1 cellular context compared by ENCODE assay signal in the genomic region with DNA sequence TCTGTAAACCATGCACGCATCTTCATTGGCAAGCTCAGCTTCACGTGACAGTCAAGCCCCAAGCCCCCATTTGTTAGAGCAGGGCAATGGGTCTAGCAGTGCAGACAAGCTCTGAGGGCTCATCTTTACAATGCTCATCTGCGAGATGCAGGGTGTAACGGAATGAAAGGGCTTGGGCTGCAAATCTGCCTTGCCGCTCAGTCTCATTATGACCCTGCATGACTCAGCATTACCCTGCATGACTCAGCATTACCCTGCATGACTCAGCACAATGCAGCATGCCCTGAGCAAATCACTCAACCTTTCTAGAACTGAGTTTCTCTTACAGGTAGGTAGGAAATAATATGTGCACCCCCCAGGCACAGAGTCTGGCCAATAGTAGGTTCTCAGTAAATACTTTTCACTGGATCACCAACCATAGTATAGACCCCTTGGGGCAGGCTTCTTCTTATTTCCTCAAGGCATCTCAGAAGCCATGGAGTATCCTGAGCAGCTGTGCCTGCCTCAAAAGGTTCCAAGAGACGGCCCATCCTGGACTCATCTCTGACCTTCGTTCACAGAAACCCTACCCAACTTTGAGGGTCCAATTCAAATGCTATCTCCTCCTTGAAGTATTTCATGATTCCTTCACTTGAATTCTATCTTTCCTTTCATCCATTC.
A peak's percentile ranks its signal among the peaks of the same experiment; 100 is the strongest.
TF ChIP-seq lines count a peak whose summit lies in the region.

No MANE protein-coding gene starts in this region.

TF ChIP-seq in K562, 482 proteins besides CTCF, POLR2A, EP300 and RAD21 (continued from another document and continues in another):
- TF ChIP-seq MCM7 (IDR thresholded peaks at IDR 0.05): peak in 1 of 2 experiments; percentile 100; a peak in 2 of 4 replicates
- no peak for TF ChIP-seq HMG20A (CRISPR knock-in tag; conservative IDR thresholded peaks at IDR 0.05)
- no peak for TF ChIP-seq RBM39 (optimal IDR thresholded peaks at IDR 0.05; ENCODE audit: low read depth, low read length)
- TF ChIP-seq SMARCC2 (IDR thresholded peaks at IDR 0.05; ENCODE audit: low read depth): peak; percentile 80
- TF ChIP-seq TCF3 (CRISPR knock-in tag; IDR thresholded peaks at IDR 0.05): no peak
- peak; percentile 99 for TF ChIP-seq FOSL1 (tag; conservative IDR thresholded peaks at IDR 0.05)
- TF ChIP-seq JUN (IDR thresholded peaks at IDR 0.05; ENCODE audit: borderline replicate concordance, low read depth, low read length): peak; percentile 87
- TF ChIP-seq JUN (CRISPR knock-in tag; IDR thresholded peaks at IDR 0.05; ENCODE audit: borderline replicate concordance): no peak
- TF ChIP-seq POLR3A (IDR thresholded peaks at IDR 0.05; ENCODE audit: borderline replicate concordance, extremely low read depth, insufficient read depth, insufficient read length): no peak
- peak; percentile 59; the same call in 1 of the 2 replicates for TF ChIP-seq MYC (IDR thresholded peaks at IDR 0.05; ENCODE audit: low read depth, low read length)
- no peak for TF ChIP-seq MYC (CRISPR knock-in tag; IDR thresholded peaks at IDR 0.05; ENCODE audit: borderline replicate concordance, low read depth)
- TF ChIP-seq E2F8 (IDR thresholded peaks at IDR 0.05; ENCODE audit: low read depth, partially characterized antibody): no peak
- TF ChIP-seq ZNF766 (CRISPR knock-in tag; conservative IDR thresholded peaks at IDR 0.05): peak; percentile 81
- TF ChIP-seq CCNT2 (IDR thresholded peaks at IDR 0.05; ENCODE audit: borderline replicate concordance, extremely low read depth, insufficient read length, low read depth, low read length): no peak
- TF ChIP-seq CXXC5 (CRISPR knock-in tag; IDR thresholded peaks at IDR 0.05): peak; percentile 49; the same call in 1 of the 2 replicates
- TF ChIP-seq ARID1B (IDR thresholded peaks at IDR 0.05): peak; percentile 82
- TF ChIP-seq ZNF592 (IDR thresholded peaks at IDR 0.05): peak; percentile 71; the same call in 1 of the 2 replicates
- peak in 1 of 2 experiments; percentile 54; a peak in 1 of 4 replicates for TF ChIP-seq ZNF318 (IDR thresholded peaks at IDR 0.05; ENCODE audit: borderline replicate concordance in 1 of 2, low read depth in 1 of 2)
- TF ChIP-seq SNIP1 (IDR thresholded peaks at IDR 0.05; ENCODE audit: low read depth): no peak
- TF ChIP-seq CBFA2T3 (IDR thresholded peaks at IDR 0.05): peak; percentile 46; the same call in 1 of the 2 replicates
- TF ChIP-seq, protein P1, sequence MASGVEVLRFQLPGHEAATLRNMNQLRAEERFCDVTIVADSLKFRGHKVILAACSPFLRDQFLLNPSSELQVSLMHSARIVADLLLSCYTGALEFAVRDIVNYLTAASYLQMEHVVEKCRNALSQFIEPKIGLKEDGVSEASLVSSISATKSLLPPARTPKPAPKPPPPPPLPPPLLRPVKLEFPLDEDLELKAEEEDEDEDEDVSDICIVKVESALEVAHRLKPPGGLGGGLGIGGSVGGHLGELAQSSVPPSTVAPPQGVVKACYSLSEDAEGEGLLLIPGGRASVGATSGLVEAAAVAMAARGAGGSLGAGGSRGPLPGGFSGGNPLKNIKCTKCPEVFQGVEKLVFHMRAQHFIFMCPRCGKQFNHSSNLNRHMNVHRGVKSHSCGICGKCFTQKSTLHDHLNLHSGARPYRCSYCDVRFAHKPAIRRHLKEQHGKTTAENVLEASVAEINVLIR (CRISPR knock-in tag; IDR thresholded peaks at IDR 0.05): peak; percentile 41
- TF ChIP-seq TEAD1 (CRISPR knock-in tag; IDR thresholded peaks at IDR 0.05): peak in 1 of 2 experiments; percentile 79; a peak in 2 of 4 replicates
- TF ChIP-seq RAD51 (IDR thresholded peaks at IDR 0.05; ENCODE audit: borderline replicate concordance, low read depth): peak; percentile 28; the same call in 1 of the 2 replicates
- TF ChIP-seq SLC30A9 (CRISPR knock-in tag; IDR thresholded peaks at IDR 0.05): no peak
- TF ChIP-seq ZNF316 (IDR thresholded peaks at IDR 0.05): peak; percentile 100
- TF ChIP-seq FOS (IDR thresholded peaks at IDR 0.05; ENCODE audit: extremely low read depth, insufficient read length): peak; percentile 53
- TF ChIP-seq TRIM24 (IDR thresholded peaks at IDR 0.05): peak; percentile 94 to 96
- TF ChIP-seq TRIM25 (IDR thresholded peaks at IDR 0.05; ENCODE audit: borderline replicate concordance): no peak
- TF ChIP-seq, protein P2, sequence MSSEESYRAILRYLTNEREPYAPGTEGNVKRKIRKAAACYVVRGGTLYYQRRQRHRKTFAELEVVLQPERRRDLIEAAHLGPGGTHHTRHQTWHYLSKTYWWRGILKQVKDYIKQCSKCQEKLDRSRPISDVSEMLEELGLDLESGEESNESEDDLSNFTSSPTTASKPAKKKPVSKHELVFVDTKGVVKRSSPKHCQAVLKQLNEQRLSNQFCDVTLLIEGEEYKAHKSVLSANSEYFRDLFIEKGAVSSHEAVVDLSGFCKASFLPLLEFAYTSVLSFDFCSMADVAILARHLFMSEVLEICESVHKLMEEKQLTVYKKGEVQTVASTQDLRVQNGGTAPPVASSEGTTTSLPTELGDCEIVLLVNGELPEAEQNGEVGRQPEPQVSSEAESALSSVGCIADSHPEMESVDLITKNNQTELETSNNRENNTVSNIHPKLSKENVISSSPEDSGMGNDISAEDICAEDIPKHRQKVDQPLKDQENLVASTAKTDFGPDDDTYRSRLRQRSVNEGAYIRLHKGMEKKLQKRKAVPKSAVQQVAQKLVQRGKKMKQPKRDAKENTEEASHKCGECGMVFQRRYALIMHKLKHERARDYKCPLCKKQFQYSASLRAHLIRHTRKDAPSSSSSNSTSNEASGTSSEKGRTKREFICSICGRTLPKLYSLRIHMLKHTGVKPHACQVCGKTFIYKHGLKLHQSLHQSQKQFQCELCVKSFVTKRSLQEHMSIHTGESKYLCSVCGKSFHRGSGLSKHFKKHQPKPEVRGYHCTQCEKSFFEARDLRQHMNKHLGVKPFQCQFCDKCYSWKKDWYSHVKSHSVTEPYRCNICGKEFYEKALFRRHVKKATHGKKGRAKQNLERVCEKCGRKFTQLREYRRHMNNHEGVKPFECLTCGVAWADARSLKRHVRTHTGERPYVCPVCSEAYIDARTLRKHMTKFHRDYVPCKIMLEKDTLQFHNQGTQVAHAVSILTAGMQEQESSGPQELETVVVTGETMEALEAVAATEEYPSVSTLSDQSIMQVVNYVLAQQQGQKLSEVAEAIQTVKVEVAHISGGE (CRISPR knock-in tag; IDR thresholded peaks at IDR 0.05): peak in 1 of 3 experiments; percentile 61; a peak in 1 of 6 replicates
- TF ChIP-seq ZNF140 (CRISPR knock-in tag; IDR thresholded peaks at IDR 0.05): no peak
- peak; percentile 34; the same call in 1 of the 2 replicates for TF ChIP-seq CBFA2T2 (conservative IDR thresholded peaks at IDR 0.05)
